In the genomic region with DNA sequence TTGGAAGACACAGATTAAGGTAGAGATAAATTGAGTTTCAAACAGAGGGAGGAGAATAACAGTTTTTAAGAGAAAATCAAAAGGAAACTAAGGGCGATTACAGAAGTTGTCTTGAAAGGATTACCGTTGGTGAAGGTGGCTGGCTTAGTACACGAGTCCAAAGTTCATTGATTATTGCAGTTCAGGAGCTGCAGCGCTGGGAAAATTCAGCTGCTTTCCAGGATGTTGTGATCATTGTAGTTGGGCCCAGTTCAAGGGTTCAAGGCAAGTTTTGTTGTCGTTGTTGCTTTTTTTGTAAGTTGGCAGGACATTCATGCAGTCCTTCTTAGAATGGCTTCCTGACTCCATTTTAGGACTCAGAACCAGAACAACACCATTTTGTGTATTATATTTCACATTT, we compare ENCODE assay signal across 1 cellular context.
TF ChIP-seq lines count a peak whose summit lies in the region.

No MANE protein-coding gene starts in this region.

TF ChIP-seq in liver, 16 proteins besides CTCF, POLR2A, EP300 and RAD21 (continued from another document):
- no peak for TF ChIP-seq REST (IDR thresholded peaks at IDR 0.05)
- TF ChIP-seq GABPA (IDR thresholded peaks at IDR 0.05 in 1 of 2, conservative IDR thresholded peaks at IDR 0.05 in 1 of 2), result no peak
- peak; percentile 90 for TF ChIP-seq YY1 (IDR thresholded peaks at IDR 0.05)
- TF ChIP-seq NR2F2 (IDR thresholded peaks at IDR 0.05), result no peak
